8 cellular contexts compared by ENCODE assay signal in the genomic region with DNA sequence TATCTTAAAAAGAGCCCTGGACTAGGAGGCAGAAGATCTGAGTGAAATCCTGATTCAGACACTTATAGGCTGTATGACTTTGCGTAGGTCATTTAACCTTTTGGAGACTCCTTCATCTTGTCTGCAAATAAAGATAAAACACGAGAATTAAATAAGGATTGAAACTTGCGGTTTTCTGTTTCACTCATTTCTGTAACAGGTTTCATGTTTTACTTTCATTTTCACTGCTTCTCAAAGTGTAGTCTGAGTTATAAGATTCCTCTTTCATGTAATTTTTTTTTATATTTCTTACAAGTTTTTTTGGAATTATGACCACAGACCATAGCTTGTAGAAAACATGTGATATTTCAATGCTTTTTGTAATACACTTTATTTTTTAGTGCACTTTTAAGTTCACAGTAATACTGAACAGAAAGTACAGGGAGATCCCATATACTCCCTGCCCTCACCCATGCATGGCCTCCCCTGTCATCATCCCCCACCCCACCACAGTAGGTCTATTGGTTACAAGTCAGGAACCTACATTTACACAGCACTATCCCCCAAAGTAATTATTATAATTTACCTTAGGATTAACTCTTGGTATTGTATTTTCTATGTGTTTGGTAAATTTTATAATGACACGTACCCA.
DNase-seq lines count a peak whose midpoint lies in the region; ATAC-seq and TF ChIP-seq lines count a peak whose summit lies in the region.

No MANE protein-coding gene starts in this region.

- CTCF ChIA-PET in HEK293T (lab: Yijun Ruan, JAX): no interaction called here

- no peaks in the 10 kb centered on the region for H3K9me3 Mint-ChIP-seq in stimulated activated naive B cell treated with anti-CD40 and anti-IgM and Interleukin-4, amounts not matched to agents 10 μg/mL and 1 μg/mL and 100 μg/mL, for 72 hours

- peaks cover 0 to 5% (median 0%) of the 10 kb centered on the region in 3 donors for H3K4me1 ChIP-seq in gastroesophageal sphincter

- no peaks in the 10 kb centered on the region for H3K9me3 ChIP-seq in T-helper 17 cell (ENCODE audit: control insufficient read depth, low read length, poor library complexity, severe bottlenecking)
- H3K9me3 ChIP-seq in gastroesophageal sphincter: no peaks in the 10 kb centered on the region

- peak; percentile 93 for ATAC-seq in GM18870 (IDR thresholded peaks at IDR 0.05; ENCODE audit: unreplicated experiment)
- peak; percentile 90 for ATAC-seq in HG03066 (IDR thresholded peaks at IDR 0.05; ENCODE audit: low read depth, unreplicated experiment)
- peak; percentile 75 for ATAC-seq in T-helper 17 cell
- peak; percentile 51 for ATAC-seq in gastroesophageal sphincter
- peak; percentile 89 to 90 for ATAC-seq in stimulated activated naive B cell treated with anti-CD40 and anti-IgM and Interleukin-4, amounts not matched to agents 10 μg/mL and 1 μg/mL and 100 μg/mL, for 72 hours (replicated peaks)

- WGBS in gastroesophageal sphincter (ENCODE audit: low coverage in 1 of 2), 2 donors: 39 to 79% methylated on average over 4 of the region's 4 CpGs

- H3K27ac ChIP-seq in gastroesophageal sphincter: peak overlapping the region in 1 of 4 donors; percentile 8

- H3K36me3 Mint-ChIP-seq in T-helper 17 cell (ENCODE audit: low read depth): no peaks in the 10 kb centered on the region
- no peaks in the 10 kb centered on the region for H3K36me3 Mint-ChIP-seq in stimulated activated naive B cell treated with anti-CD40 and anti-IgM and Interleukin-4, amounts not matched to agents 10 μg/mL and 1 μg/mL and 100 μg/mL, for 72 hours

- no peak for TF ChIP-seq EP300 in gastroesophageal sphincter (IDR thresholded peaks at IDR 0.05)

- H3K4me1 Mint-ChIP-seq in T-helper 17 cell: peaks cover 15% of the 10 kb centered on the region
- H3K4me1 Mint-ChIP-seq in stimulated activated naive B cell treated with anti-CD40 and anti-IgM and Interleukin-4, amounts not matched to agents 10 μg/mL and 1 μg/mL and 100 μg/mL, for 72 hours: peaks cover 22 to 34% of the 10 kb centered on the region in 2 donors

- H3K27ac Mint-ChIP-seq in T-helper 17 cell: peak overlapping the region; percentile 89
- no peak overlapping the region for H3K27ac Mint-ChIP-seq in stimulated activated naive B cell treated with anti-CD40 and anti-IgM and Interleukin-4, amounts not matched to agents 10 μg/mL and 1 μg/mL and 100 μg/mL, for 72 hours

- POLR2A ChIA-PET in HEK293T (lab: Yijun Ruan, JAX): no interaction called here

- H3K27me3 ChIP-seq in gastroesophageal sphincter: no peaks in the 10 kb centered on the region

- TF ChIP-seq CTCF in AG10803 (conservative IDR thresholded peaks at IDR 0.05; ENCODE audit: low read length) (no peak), gastroesophageal sphincter (IDR thresholded peaks at IDR 0.05) (no peak)

- no peak for TF ChIP-seq POLR2A in gastroesophageal sphincter (IDR thresholded peaks at IDR 0.05)

- H3K36me3 ChIP-seq in gastroesophageal sphincter: no peaks in the 10 kb centered on the region

- peak overlapping the region; percentile 91 for H3K4me3 Mint-ChIP-seq in T-helper 17 cell
- peak overlapping the region in 1 of 2 donors; percentile 58 for H3K4me3 Mint-ChIP-seq in stimulated activated naive B cell treated with anti-CD40 and anti-IgM and Interleukin-4, amounts not matched to agents 10 μg/mL and 1 μg/mL and 100 μg/mL, for 72 hours

- DNase-seq in AG10803 (ENCODE audit: low read depth): no peak
- no peak for DNase-seq in T-helper 17 cell
- no peak for DNase-seq in stimulated activated naive B cell treated with anti-CD40 and anti-IgM and Interleukin-4, amounts not matched to agents 10 μg/mL and 1 μg/mL and 100 μg/mL, for 72 hours
- DNase-seq in retina: no peak
- no peak for DNase-seq in HEK293T (ENCODE audit: extremely low spot score)

- H3K4me3 ChIP-seq in AG10803 (ENCODE audit: low read length) (peak overlapping the region; percentile 36), gastroesophageal sphincter (peak overlapping the region in 1 of 2 donors; percentile 25)

- peaks cover 8% of the 10 kb centered on the region for H3K27me3 Mint-ChIP-seq in T-helper 17 cell
- H3K27me3 Mint-ChIP-seq in stimulated activated naive B cell treated with anti-CD40 and anti-IgM and Interleukin-4, amounts not matched to agents 10 μg/mL and 1 μg/mL and 100 μg/mL, for 72 hours: peaks cover 0 to 4% of the 10 kb centered on the region in 2 donors

TF ChIP-seq in HEK293T, 16 proteins besides CTCF, POLR2A, EP300 and RAD21:
- TF ChIP-seq L3MBTL2 (conservative IDR thresholded peaks at IDR 0.05) (no peak), ELF4 (IDR thresholded peaks at IDR 0.05) (no peak), CTBP1 (IDR thresholded peaks at IDR 0.05; ENCODE audit: borderline replicate concordance) (no peak), TARDBP (IDR thresholded peaks at IDR 0.05) (no peak), FOXM1 (IDR thresholded peaks at IDR 0.05; ENCODE audit: borderline replicate concordance) (no peak), FOXA1 (IDR thresholded peaks at IDR 0.05) (no peak), SUZ12 (IDR thresholded peaks at IDR 0.05) (no peak), LEF1 (IDR thresholded peaks at IDR 0.05; ENCODE audit: borderline replicate concordance) (no peak), SP1 (IDR thresholded peaks at IDR 0.05) (no peak), BHLHE40 (IDR thresholded peaks at IDR 0.05; ENCODE audit: borderline replicate concordance) (no peak), NFRKB (IDR thresholded peaks at IDR 0.05) (no peak), ZNF384 (IDR thresholded peaks at IDR 0.05) (no peak), ARNT (IDR thresholded peaks at IDR 0.05) (no peak), HDGF (IDR thresholded peaks at IDR 0.05; ENCODE audit: borderline replicate concordance) (no peak), FOXK2 (IDR thresholded peaks at IDR 0.05) (no peak)
- TF ChIP-seq, protein P1, sequence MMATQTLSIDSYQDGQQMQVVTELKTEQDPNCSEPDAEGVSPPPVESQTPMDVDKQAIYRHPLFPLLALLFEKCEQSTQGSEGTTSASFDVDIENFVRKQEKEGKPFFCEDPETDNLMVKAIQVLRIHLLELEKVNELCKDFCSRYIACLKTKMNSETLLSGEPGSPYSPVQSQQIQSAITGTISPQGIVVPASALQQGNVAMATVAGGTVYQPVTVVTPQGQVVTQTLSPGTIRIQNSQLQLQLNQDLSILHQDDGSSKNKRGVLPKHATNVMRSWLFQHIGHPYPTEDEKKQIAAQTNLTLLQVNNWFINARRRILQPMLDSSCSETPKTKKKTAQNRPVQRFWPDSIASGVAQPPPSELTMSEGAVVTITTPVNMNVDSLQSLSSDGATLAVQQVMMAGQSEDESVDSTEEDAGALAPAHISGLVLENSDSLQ (IDR thresholded peaks at IDR 0.05): no peak
